In genomic region chr11:60634151-60634550, GRCh38 we compare ENCODE assay signal across 10 cellular contexts.
A peak's percentile ranks its signal among the peaks of the same experiment; 100 is the strongest.
DNase-seq lines count a peak whose midpoint lies in the region; ATAC-seq, FAIRE-seq and TF ChIP-seq lines count a peak whose summit lies in the region.
"Had no signal": no experiment of that assay in that cellular context is flagged by ENCODE, and none has a peak within 500 bp of the region (broad histone marks: within the 10 kb centered on the region; RNA-seq: fewer than 3 reads in every experiment).

No MANE protein-coding gene starts in this region.

- TF ChIP-seq CTCF in GM12878 (IDR thresholded peaks at IDR 0.05 in 2 of 3, conservative IDR thresholded peaks at IDR 0.05 in 1 of 3; ENCODE audit: control insufficient read depth in 2 of 3, extremely low read depth in 1 of 3, insufficient read depth in 1 of 3, low read depth in 3 of 3, low read length in 3 of 3): peak; percentile 43 to 60 (median 56)

- no peak for TF ChIP-seq EP300 in GM12878 (IDR thresholded peaks at IDR 0.05; ENCODE audit: borderline replicate concordance in 1 of 2, control insufficient read depth in 1 of 2, low read depth in 2 of 2, low read length in 2 of 2)

- peak overlapping the region; percentile 56 for H2AFZ ChIP-seq in GM12878 (ENCODE audit: control insufficient read depth, low read depth, low read length)

- H4K20me1 ChIP-seq in BLaER1 (no peaks in the 10 kb centered on the region), GM12878 (ENCODE audit: control insufficient read depth, insufficient read depth) (no peaks in the 10 kb centered on the region)

- peak overlapping the region; percentile 91 for H3K4me2 ChIP-seq in BLaER1
- peak overlapping the region; percentile 59; the same call in 1 of the 2 replicates for H3K4me2 ChIP-seq in GM12878 (ENCODE audit: control insufficient read depth, insufficient read depth)

- TF ChIP-seq RAD21 in GM12878 (IDR thresholded peaks at IDR 0.05; ENCODE audit: insufficient read depth, low read depth, low read length): peak; percentile 76

- DNase-seq in GM12878 (ENCODE audit: low read depth, low spot score) (peak; percentile 19), dedifferentiated amniotic fluid mesenchymal stem cell (ENCODE audit: extremely low spot score) (no peak), urothelium cell line (ENCODE audit: low spot score) (no peak), HK-2 (ENCODE audit: unreplicated experiment) (no peak)
- DNase-seq in stimulated activated naive CD8-positive, alpha-beta T cell treated with anti-CD3 and anti-CD28 coated beads, Interleukin-15, Interleukin-2, amounts not matched to agents 100 U/mL and 50 U/mL, for 24 hours: no peak

- in situ Hi-C loops in GM12878 (cut with MboI): no loop called here

- CTCF ChIA-PET in GM12878 (lab: Yijun Ruan, JAX): interaction anchor here (0.8 to 3.8 kb wide), 9 partner anchors 10 to 383 kb away, joined by 3 to 26 read pairs (median 7); no protein-coding TSS in a partner anchor

- intact Hi-C loops in GM12878 (cut with micrococcal nuclease; ENCODE audit: unreplicated experiment): loop anchor here (5.0 kb wide), 4 partner anchors 128 to 367 kb away; no protein-coding TSS in a partner anchor

- no peak for FAIRE-seq in GM12878 (lab: Jason Lieb, UNC)
- no peak for FAIRE-seq in urothelium cell line (lab: Jason Lieb, UNC)
- FAIRE-seq: endometrium, G401.6 had no signal

- RAD21 ChIA-PET in GM12878 (lab: Charles Lee; ENCODE audit: unreplicated experiment): interaction anchor here (0.6 to 3.5 kb wide), 5 partner anchors 15 to 445 kb away, joined by 4 to 25 read pairs (median 13); no protein-coding TSS in a partner anchor

- H3K9ac ChIP-seq in BLaER1: peak overlapping the region; percentile 34; the same call in 1 of the 2 replicates
- no peak overlapping the region for H3K9ac ChIP-seq in GM12878 (ENCODE audit: control insufficient read depth, insufficient read depth, low read length)

- WGBS in GM12878 (ENCODE audit: insufficient coverage, insufficient replicate concordance, low lambda C conversion rate, missing lambda C conversion rate): 0% methylated on average over 2 of the region's 2 CpGs

- H3K4me3 ChIP-seq in BLaER1 (0 out of 2 replicates have a peak overlapping the region, but pooled peaks have one; percentile 6), GM12878 (no peak overlapping the region)

- H3K27ac ChIP-seq in BLaER1 (peak overlapping the region; percentile 80), GM12878 (ENCODE audit: control insufficient read depth, insufficient read depth) (0 out of 2 replicates have a peak overlapping the region, but pooled peaks have one; percentile 2)

- no peaks in the 10 kb centered on the region for H3K79me2 ChIP-seq in GM12878 (ENCODE audit: control insufficient read depth, insufficient read depth, low read length)

- H3K36me3 ChIP-seq in BLaER1 (no peaks in the 10 kb centered on the region), GM12878 (ENCODE audit: control insufficient read depth in 2 of 2, insufficient read depth in 2 of 2, low read length in 1 of 2) (no peaks in the 10 kb centered on the region)

- H3K27me3 ChIP-seq in BLaER1: no peaks in the 10 kb centered on the region
- no peaks in the 10 kb centered on the region for H3K27me3 ChIP-seq in GM12878 (replicated peaks in 1 of 2; ENCODE audit: control insufficient read depth in 2 of 2, insufficient read depth in 2 of 2, low read length in 1 of 2)

- POLR2A ChIA-PET in GM12878 (lab: Charles Lee): no interaction called here

- TF ChIP-seq POLR2A in GM12878 (IDR thresholded peaks at IDR 0.05; ENCODE audit: low read depth, low read length): no peak

- H3K9me3 ChIP-seq in BLaER1: peaks cover 21% of the 10 kb centered on the region
- H3K9me3 ChIP-seq in GM12878 (replicated peaks; ENCODE audit: control insufficient read depth, insufficient read depth, low read length): no peaks in the 10 kb centered on the region; the same call in 2 of the 3 replicates

- H3K4me1 ChIP-seq in BLaER1: peaks cover 53% of the 10 kb centered on the region
- H3K4me1 ChIP-seq in GM12878 (ENCODE audit: control insufficient read depth, insufficient read depth, low read length): peaks cover 27% of the 10 kb centered on the region

- peak; percentile 29 for ATAC-seq in GM19043 (IDR thresholded peaks at IDR 0.05; ENCODE audit: low read depth, unreplicated experiment)
- peak; percentile 53 for ATAC-seq in HG03103 (IDR thresholded peaks at IDR 0.05; ENCODE audit: low read depth, unreplicated experiment)
- ATAC-seq in GM12878: peak; percentile 85
- ATAC-seq in stimulated activated naive CD8-positive, alpha-beta T cell treated with anti-CD3 and anti-CD28 coated beads, Interleukin-15, Interleukin-2, amounts not matched to agents 100 U/mL and 50 U/mL, for 24 hours: no peak

- BruUV-seq in GM12878 (replicated peaks; lab: Mats Ljungman, UMichigan): no TSS peak

- SMC1A ChIA-PET in GM12878 (lab: Charles Lee; ENCODE audit: uncharacterized antibody, unreplicated experiment): interaction anchor here (0.9 to 4.3 kb wide), 11 partner anchors 10 to 369 kb away, joined by 3 to 25 read pairs (median 9); no protein-coding TSS in a partner anchor

TF ChIP-seq in GM12878, 131 proteins besides CTCF, POLR2A, EP300 and RAD21 (continues in another document):
- TF ChIP-seq SREBF1 (IDR thresholded peaks at IDR 0.05; ENCODE audit: low read length): no peak
- no peak for TF ChIP-seq PKNOX1 (IDR thresholded peaks at IDR 0.05)
- no peak for TF ChIP-seq PAX8 (IDR thresholded peaks at IDR 0.05)
- TF ChIP-seq YY1 (IDR thresholded peaks at IDR 0.05; ENCODE audit: low read depth, low read length): peak; percentile 30; the same call in 1 of the 2 replicates
- TF ChIP-seq NFXL1 (IDR thresholded peaks at IDR 0.05; ENCODE audit: borderline replicate concordance): no peak
- no peak for TF ChIP-seq SMARCA5 (IDR thresholded peaks at IDR 0.05)
- TF ChIP-seq SMC3 (IDR thresholded peaks at IDR 0.05; ENCODE audit: borderline replicate concordance, low read length): peak; percentile 51; the same call in 1 of the 2 replicates
- TF ChIP-seq ZNF687 (IDR thresholded peaks at IDR 0.05): no peak
- no peak for TF ChIP-seq MLLT1 (IDR thresholded peaks at IDR 0.05)
- no peak for TF ChIP-seq BCL3 (IDR thresholded peaks at IDR 0.05; ENCODE audit: borderline replicate concordance, insufficient read depth, low read depth, low read length, poor library complexity, severe bottlenecking)
